Comparison of ENCODE assay signal across 3 cellular contexts in the genomic region with DNA sequence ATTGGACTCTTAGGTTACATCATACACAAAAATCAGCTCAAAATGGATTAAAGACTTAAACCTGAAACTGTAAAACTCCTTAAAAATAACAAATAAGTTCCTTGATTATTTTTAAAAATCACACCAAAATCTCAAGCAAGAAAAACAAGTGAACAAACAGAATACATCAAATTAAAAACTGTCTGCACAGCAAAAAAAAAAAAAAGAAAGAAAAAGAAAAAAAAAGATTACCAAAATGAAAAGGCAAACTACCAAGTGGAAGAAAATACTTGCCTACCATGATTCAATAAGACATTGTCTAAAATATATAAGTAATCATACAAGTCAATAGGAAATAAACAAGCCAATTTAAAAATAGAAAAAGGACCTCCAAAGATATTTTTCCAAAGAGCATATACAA.
TF ChIP-seq lines count a peak whose summit lies in the region.

No MANE protein-coding gene starts in this region.

TF ChIP-seq in A549, 52 proteins besides CTCF, POLR2A, EP300 and RAD21:
- TF ChIP-seq MAFK (IDR thresholded peaks at IDR 0.05; ENCODE audit: partially characterized antibody) (peak; percentile 58), ZFP36 (IDR thresholded peaks at IDR 0.05; ENCODE audit: borderline replicate concordance, partially characterized antibody) (no peak), FOXS1 (CRISPR knock-in tag; IDR thresholded peaks at IDR 0.05) (no peak)

TF ChIP-seq in IMR-90, 13 proteins besides CTCF, POLR2A, EP300 and RAD21:
- TF ChIP-seq MAFK (IDR thresholded peaks at IDR 0.05; ENCODE audit: low read depth, low read length) (peak; percentile 57), RFX5 (IDR thresholded peaks at IDR 0.05; ENCODE audit: low read depth, low read length) (no peak)

TF ChIP-seq in K562, 482 proteins besides CTCF, POLR2A, EP300 and RAD21:
- TF ChIP-seq ZNF316 (IDR thresholded peaks at IDR 0.05), result peak; percentile 89
- no peak for TF ChIP-seq ZNF165 (CRISPR knock-in tag; IDR thresholded peaks at IDR 0.05; ENCODE audit: borderline replicate concordance)
- peak; percentile 37; the same call in 1 of the 2 replicates for TF ChIP-seq MAFG (tag; conservative IDR thresholded peaks at IDR 0.05)
